ENCODE assay signal across 8 cellular contexts in the genomic region with DNA sequence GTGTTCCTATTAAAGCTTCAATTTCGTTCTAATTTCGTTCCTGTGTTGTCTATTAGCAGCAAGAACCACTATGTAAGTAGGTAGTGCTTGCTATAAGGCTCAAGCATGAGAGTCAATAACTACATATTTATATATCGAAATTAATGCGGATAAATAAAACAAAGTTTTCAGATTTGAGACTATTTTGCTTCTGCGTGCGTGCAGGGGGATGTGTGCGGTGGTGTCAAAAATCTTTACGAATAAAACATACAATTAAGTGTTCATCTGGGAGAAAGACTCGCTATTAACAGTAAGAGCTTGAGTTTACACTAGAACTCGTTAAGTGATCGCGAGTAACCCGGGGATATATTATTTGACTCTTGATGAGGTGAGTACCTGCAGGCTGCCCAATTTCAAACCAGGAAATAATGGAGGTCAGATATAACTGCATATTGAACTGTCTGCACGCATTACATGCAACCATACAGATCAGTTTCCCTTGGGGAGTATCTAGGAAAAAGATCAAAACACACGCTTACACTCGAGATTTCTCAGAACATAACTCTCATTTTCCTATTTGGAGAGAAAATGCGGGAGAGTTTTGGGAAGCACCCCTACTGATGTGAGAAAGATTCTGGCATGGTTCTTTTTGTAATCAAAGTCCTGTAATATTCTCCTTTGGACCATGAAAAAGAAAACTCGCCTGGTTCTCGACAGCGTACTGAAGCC. TPM values are rescaled to one million over a fixed set of nuclear protein-coding genes. Genes with fewer than 3 reads are reported as not detected.
DNase-seq lines count a peak whose midpoint lies in the region; ATAC-seq, FAIRE-seq and TF ChIP-seq lines count a peak whose summit lies in the region.

No MANE protein-coding gene starts in this region.

- peaks cover 55% of the 10 kb centered on the region for H3K79me2 ChIP-seq in Karpas-422 (ENCODE audit: low read length)
- H3K79me2 ChIP-seq in astrocyte (ENCODE audit: insufficient read depth, low read length): peaks cover 37% of the 10 kb centered on the region
- peaks cover 33% of the 10 kb centered on the region for H3K79me2 ChIP-seq in keratinocyte (ENCODE audit: control insufficient read depth, insufficient read depth, low read length)

- H3K9me3 Mint-ChIP-seq in astrocyte (ENCODE audit: unreplicated experiment): no peaks in the 10 kb centered on the region

- H3K9me1 ChIP-seq in keratinocyte (ENCODE audit: control insufficient read depth, extremely low read depth, insufficient read depth, low read length): no peaks in the 10 kb centered on the region

- H3K4me3 ChIP-seq in Karpas-422 (ENCODE audit: low read length) (peak overlapping the region; percentile 89), astrocyte (ENCODE audit: insufficient read depth, low read depth, low read length) (peak overlapping the region; percentile 90), keratinocyte (ENCODE audit: control insufficient read depth in 2 of 3, extremely low read depth in 1 of 3, insufficient read depth in 2 of 3, low read depth in 1 of 3, low read length in 3 of 3) (peak overlapping the region; percentile 99 to 100 (median 99)), stomach (peak overlapping the region; percentile 88 to 98 (median 96))

- H3K4me2 ChIP-seq in Karpas-422 (ENCODE audit: low read depth, low read length, poor library complexity, severe bottlenecking) (peak overlapping the region; percentile 94), astrocyte (ENCODE audit: low read length) (peak overlapping the region; percentile 92), keratinocyte (ENCODE audit: control insufficient read depth, extremely low read depth, insufficient read depth, low read depth, low read length) (peak overlapping the region; percentile 92)

- peak overlapping the region; percentile 94 for H3K4me3 Mint-ChIP-seq in astrocyte (ENCODE audit: unreplicated experiment)

- H3K4me1 Mint-ChIP-seq in astrocyte (ENCODE audit: low read depth, unreplicated experiment): no peaks in the 10 kb centered on the region

- H4K20me1 ChIP-seq in Karpas-422 (ENCODE audit: insufficient read depth, low read depth, low read length) (peaks cover 3% of the 10 kb centered on the region; the same call in 1 of the 2 replicates), astrocyte (ENCODE audit: insufficient read depth, low read length) (peaks cover 5% of the 10 kb centered on the region), keratinocyte (ENCODE audit: control insufficient read depth, extremely low read depth, insufficient read depth, low read length) (peaks cover 5% of the 10 kb centered on the region)

- peaks cover 5% of the 10 kb centered on the region for H3K36me3 Mint-ChIP-seq in astrocyte (ENCODE audit: low read depth, unreplicated experiment)

- no peaks in the 10 kb centered on the region for H3K9me2 ChIP-seq in Karpas-422 (replicated peaks; ENCODE audit: insufficient read depth, low read length)

- DNase-seq in NCI-H2029 (lab: John Stamatoyannopoulos, UW) (peak; percentile 3), NCI-H2029 treated with DMSO at 0.1 percent for 48 hours (lab: John Stamatoyannopoulos, UW) (no peak), Karpas-422 (peak; percentile 66), astrocyte (ENCODE audit: low read depth) (peak; percentile 6), keratinocyte (ENCODE audit: low read depth, low spot score) (no peak), stomach (no peak)

- TF ChIP-seq CTCF in astrocyte (IDR thresholded peaks at IDR 0.05; ENCODE audit: insufficient read depth, low read depth, low read length) (no peak), keratinocyte (optimal IDR thresholded peaks at IDR 0.05 in 1 of 3, IDR thresholded peaks at IDR 0.05 in 1 of 3, conservative IDR thresholded peaks at IDR 0.05 in 1 of 3; ENCODE audit: extremely low read depth in 1 of 3, insufficient read depth in 2 of 3, low read length in 3 of 3) (no peak), stomach (IDR thresholded peaks at IDR 0.05) (no peak)

- no peak for TF ChIP-seq POLR2A in stomach (IDR thresholded peaks at IDR 0.05)

- WGBS in stomach, 5 donors: 4 to 11% (median 5%) methylated on average over 20 of the region's 20 CpGs

- H2AFZ ChIP-seq in Karpas-422 (ENCODE audit: low read length) (no peak overlapping the region), astrocyte (ENCODE audit: low read depth, low read length) (peak overlapping the region; percentile 92), keratinocyte (ENCODE audit: control insufficient read depth, low read length) (peak overlapping the region; percentile 89)

- H3K27me3 ChIP-seq in Karpas-422 (ENCODE audit: low read length): no peaks in the 10 kb centered on the region
- no peaks in the 10 kb centered on the region for H3K27me3 ChIP-seq in astrocyte (ENCODE audit: insufficient read depth, low read length)
- H3K27me3 ChIP-seq in keratinocyte (ENCODE audit: control insufficient read depth, extremely low read depth, insufficient read depth, low read length): no peaks in the 10 kb centered on the region
- no peaks in the 10 kb centered on the region for H3K27me3 ChIP-seq in stomach

- peak overlapping the region; percentile 93 for H3K27ac Mint-ChIP-seq in astrocyte (ENCODE audit: unreplicated experiment)

- peak overlapping the region; percentile 91 for H3K9ac ChIP-seq in Karpas-422 (ENCODE audit: low read length)
- H3K9ac ChIP-seq in astrocyte (ENCODE audit: low read length): peak overlapping the region; percentile 97
- H3K9ac ChIP-seq in keratinocyte (ENCODE audit: control insufficient read depth, extremely low read depth, insufficient read depth, low read length): peak overlapping the region; percentile 96

- peak overlapping the region; percentile 44; the same call in 1 of the 2 replicates for H3K27ac ChIP-seq in Karpas-422 (ENCODE audit: low read length)
- peak overlapping the region; percentile 93 for H3K27ac ChIP-seq in astrocyte (ENCODE audit: low read depth, low read length)
- H3K27ac ChIP-seq in keratinocyte (ENCODE audit: control insufficient read depth, insufficient read depth, low read length): peak overlapping the region; percentile 93
- H3K27ac ChIP-seq in stomach: peak overlapping the region; percentile 93 to 98 (median 98)

- ATAC-seq in GM21515 (IDR thresholded peaks at IDR 0.05; ENCODE audit: unreplicated experiment): no peak
- no peak for ATAC-seq in HG02571 (IDR thresholded peaks at IDR 0.05; ENCODE audit: unreplicated experiment)

- dilution Hi-C loops in keratinocyte (cut with MboI; ENCODE audit: extremely low pct_ligation_motif_present, low sequenced_read_pairs): no loop called here

- H3K36me3 ChIP-seq in Karpas-422 (ENCODE audit: insufficient read depth, low read length) (peaks cover 32% of the 10 kb centered on the region), astrocyte (ENCODE audit: insufficient read depth, low read length) (peaks cover 12% of the 10 kb centered on the region), keratinocyte (ENCODE audit: control insufficient read depth in 2 of 2, extremely low read depth in 1 of 2, insufficient read depth in 2 of 2, low read length in 2 of 2) (peaks cover 5 to 6% of the 10 kb centered on the region in 2 experiments), stomach (peaks cover 12 to 24% (median 22%) of the 10 kb centered on the region in 4 donors)

- peaks cover 36% of the 10 kb centered on the region for H3K4me1 ChIP-seq in Karpas-422 (ENCODE audit: low read length)
- peaks cover 4% of the 10 kb centered on the region for H3K4me1 ChIP-seq in astrocyte (ENCODE audit: insufficient read depth, low read length)
- H3K4me1 ChIP-seq in keratinocyte (ENCODE audit: control insufficient read depth, extremely low read depth, insufficient read depth, low read length): peaks cover 18% of the 10 kb centered on the region
- peaks cover 0 to 43% (median 27%) of the 10 kb centered on the region in 4 donors for H3K4me1 ChIP-seq in stomach

- intact Hi-C loops in stomach (cut with DNase I; ENCODE audit: low total_unique reads): no loop called here

- H3K9me3 ChIP-seq in Karpas-422 (ENCODE audit: low read length) (no peaks in the 10 kb centered on the region), astrocyte (ENCODE audit: insufficient read depth, low read depth, low read length) (no peaks in the 10 kb centered on the region), keratinocyte (ENCODE audit: control insufficient read depth, low read depth, low read length) (no peaks in the 10 kb centered on the region), stomach (no peaks in the 10 kb centered on the region)

- peak; percentile 5 for FAIRE-seq in astrocyte (lab: Jason Lieb, UNC)
- peak; percentile 70 for FAIRE-seq in keratinocyte (lab: Jason Lieb, UNC)

- no peak for TF ChIP-seq EP300 in stomach (IDR thresholded peaks at IDR 0.05)

- H3K27me3 Mint-ChIP-seq in astrocyte (ENCODE audit: low read depth, unreplicated experiment): no peaks in the 10 kb centered on the region

RNA-seq across cellular contexts. Expression of gene TWF1, which starts 0.8 kb away (rescaled TPM):
- 29.9 and 62.2 TPM in 2 replicates for total RNA-seq in Karpas-422 (2014; rRNA removed; shearing (Covaris generic); ENCODE audit: low replicate concordance)
- total RNA-seq in astrocyte (98.8 and 105 TPM in 2 replicates), stomach (100 to 1,000 TPM in 1 of 5 donors, 10 to 100 TPM in 4; 44.3 to 164 (median 88.4) TPM)
- polyA plus RNA-seq in keratinocyte (81.4 to 167 TPM (median 96.2 TPM) in 3 replicates), stomach (10 to 100 TPM; 53.8 to 74.5 (median 65.2) TPM)
- polyA plus RNA-seq in keratinocyte (2011; ENCODE audit: low read depth): 139 TPM
- 85.2 and 182 TPM in 2 replicates for polyA plus RNA-seq in keratinocyte (2011; cell fraction: cytosol; rRNA removed)
- polyA plus RNA-seq in keratinocyte (2011; cell fraction: nucleus; rRNA removed): 45.1 and 50.5 TPM in 2 replicates
- polyA plus RNA-seq in keratinocyte (2012; ENCODE audit: low replicate concordance): 63.1 and 94.4 TPM in 2 replicates
- 12.9 to 112 TPM (median 49.8 TPM) in 3 replicates for polyA minus RNA-seq in keratinocyte
- polyA minus RNA-seq in keratinocyte (2011; cell fraction: cytosol; rRNA and poly(A)+ RNA removed): 121 TPM
- polyA minus RNA-seq in keratinocyte (2011; cell fraction: nucleus; rRNA and poly(A)+ RNA removed): 19.5 and 37.6 TPM in 2 replicates

RNA-seq across cellular contexts. Expression of gene TMEM117, which starts 30.6 kb away (rescaled TPM):
- 1.2 and 13.3 TPM in 2 replicates for total RNA-seq in Karpas-422 (2014; rRNA removed; shearing (Covaris generic); ENCODE audit: low replicate concordance)
- total RNA-seq in astrocyte (10.6 and 13.1 TPM in 2 replicates), stomach (10 to 100 TPM in 3 of 5 donors, 1 to 10 TPM in 2; 6.7 to 52.5 (median 12.8) TPM)
- polyA plus RNA-seq in keratinocyte (4.9 to 8.5 TPM (median 7.4 TPM) in 3 replicates), stomach (1 to 10 TPM; 1.9 to 4.0 (median 3.1) TPM)
- polyA plus RNA-seq in keratinocyte (2011; ENCODE audit: low read depth): 12.9 TPM
- polyA plus RNA-seq in keratinocyte (2011; cell fraction: cytosol; rRNA removed): 4.9 and 8.9 TPM in 2 replicates
- 11.9 and 15.2 TPM in 2 replicates for polyA plus RNA-seq in keratinocyte (2011; cell fraction: nucleus; rRNA removed)
- polyA plus RNA-seq in keratinocyte (2012; ENCODE audit: low replicate concordance): 5.4 and 13.9 TPM in 2 replicates
- polyA minus RNA-seq in keratinocyte: 1.9 to 6.2 TPM (median 5.3 TPM) in 3 replicates
- polyA minus RNA-seq in keratinocyte (2011; cell fraction: cytosol; rRNA and poly(A)+ RNA removed): 4.2 TPM
- polyA minus RNA-seq in keratinocyte (2011; cell fraction: nucleus; rRNA and poly(A)+ RNA removed): 15.6 and 19.9 TPM in 2 replicates

RNA-seq across cellular contexts. Expression of gene IRAK4, which starts 46.6 kb away (rescaled TPM):
- total RNA-seq in Karpas-422 (2014; rRNA removed; shearing (Covaris generic); ENCODE audit: low replicate concordance): 31.0 and 53.6 TPM in 2 replicates
- 8.3 and 9.9 TPM in 2 replicates for total RNA-seq in astrocyte
- 8.7 to 13.9 TPM (median 10.8 TPM) in 3 replicates for polyA plus RNA-seq in keratinocyte
- polyA plus RNA-seq in keratinocyte (2011; ENCODE audit: low read depth): 6.4 TPM
- 5.2 and 9.7 TPM in 2 replicates for polyA plus RNA-seq in keratinocyte (2011; cell fraction: cytosol; rRNA removed)
- 13.7 and 16.6 TPM in 2 replicates for polyA plus RNA-seq in keratinocyte (2011; cell fraction: nucleus; rRNA removed)
- 6.3 and 9.0 TPM in 2 replicates for polyA plus RNA-seq in keratinocyte (2012; ENCODE audit: low replicate concordance)
- 3.1 to 17.5 TPM (median 7.1 TPM) in 3 replicates for polyA minus RNA-seq in keratinocyte
- 10.0 TPM for polyA minus RNA-seq in keratinocyte (2011; cell fraction: cytosol; rRNA and poly(A)+ RNA removed)
- polyA minus RNA-seq in keratinocyte (2011; cell fraction: nucleus; rRNA and poly(A)+ RNA removed): 5.0 and 11.7 TPM in 2 replicates
- 100 to 1,000 TPM in 1 of 5 donors, 10 to 100 TPM in 3, 1 to 10 TPM in 1; 8.0 to 155 (median 35.1) TPM for total RNA-seq in stomach
- 10 to 100 TPM; 11.3 to 15.4 (median 11.9) TPM for polyA plus RNA-seq in stomach

RNA-seq across cellular contexts. Expression of gene PUS7L, which starts 46.7 kb away (rescaled TPM):
- 9.9 and 32.2 TPM in 2 replicates for total RNA-seq in Karpas-422 (2014; rRNA removed; shearing (Covaris generic); ENCODE audit: low replicate concordance)
- total RNA-seq in astrocyte: 8.9 and 11.4 TPM in 2 replicates
- 7.4 to 10.8 TPM (median 7.9 TPM) in 3 replicates for polyA plus RNA-seq in keratinocyte
- polyA plus RNA-seq in keratinocyte (2011; ENCODE audit: low read depth): 5.2 TPM
- polyA plus RNA-seq in keratinocyte (2011; cell fraction: cytosol; rRNA removed): 3.2 and 7.5 TPM in 2 replicates
- polyA plus RNA-seq in keratinocyte (2011; cell fraction: nucleus; rRNA removed): 6.6 and 9.1 TPM in 2 replicates
- 3.1 and 6.9 TPM in 2 replicates for polyA plus RNA-seq in keratinocyte (2012; ENCODE audit: low replicate concordance)
- 2.3 to 27.3 TPM (median 12.8 TPM) in 3 replicates for polyA minus RNA-seq in keratinocyte
- 6.5 TPM for polyA minus RNA-seq in keratinocyte (2011; cell fraction: cytosol; rRNA and poly(A)+ RNA removed)
- 9.0 and 20.4 TPM in 2 replicates for polyA minus RNA-seq in keratinocyte (2011; cell fraction: nucleus; rRNA and poly(A)+ RNA removed)
- 10 to 100 TPM in 2 of 5 donors, 1 to 10 TPM in 3; 2.9 to 60.5 (median 9.7) TPM for total RNA-seq in stomach
- polyA plus RNA-seq in stomach: 1 to 10 TPM; 1.2 to 3.4 (median 2.1) TPM

Comparison
In these comparisons a context has a peak if more than half of its experiments do, and no peak if none do; other contexts are left out.
1. DNase-seq: peak in NCI-H2029 (single experiment), Karpas-422 (single experiment) and astrocyte (single experiment); none in NCI-H2029 treated with DMSO at 0.1 percent for 48 hours (single experiment), keratinocyte (single experiment) and stomach (single experiment).
2. H3K27ac ChIP-seq: peak in every context shown above with its lines; median percentile 98 in stomach; 93 in astrocyte; 93 in keratinocyte; 44 in Karpas-422.
3. Peak in every context shown above with its lines, with median percentiles within 50 percentile points of each other: H3K4me2 ChIP-seq, H3K4me3 ChIP-seq and H3K9ac ChIP-seq.